1 cellular context compared by ENCODE assay signal in the genomic region with DNA sequence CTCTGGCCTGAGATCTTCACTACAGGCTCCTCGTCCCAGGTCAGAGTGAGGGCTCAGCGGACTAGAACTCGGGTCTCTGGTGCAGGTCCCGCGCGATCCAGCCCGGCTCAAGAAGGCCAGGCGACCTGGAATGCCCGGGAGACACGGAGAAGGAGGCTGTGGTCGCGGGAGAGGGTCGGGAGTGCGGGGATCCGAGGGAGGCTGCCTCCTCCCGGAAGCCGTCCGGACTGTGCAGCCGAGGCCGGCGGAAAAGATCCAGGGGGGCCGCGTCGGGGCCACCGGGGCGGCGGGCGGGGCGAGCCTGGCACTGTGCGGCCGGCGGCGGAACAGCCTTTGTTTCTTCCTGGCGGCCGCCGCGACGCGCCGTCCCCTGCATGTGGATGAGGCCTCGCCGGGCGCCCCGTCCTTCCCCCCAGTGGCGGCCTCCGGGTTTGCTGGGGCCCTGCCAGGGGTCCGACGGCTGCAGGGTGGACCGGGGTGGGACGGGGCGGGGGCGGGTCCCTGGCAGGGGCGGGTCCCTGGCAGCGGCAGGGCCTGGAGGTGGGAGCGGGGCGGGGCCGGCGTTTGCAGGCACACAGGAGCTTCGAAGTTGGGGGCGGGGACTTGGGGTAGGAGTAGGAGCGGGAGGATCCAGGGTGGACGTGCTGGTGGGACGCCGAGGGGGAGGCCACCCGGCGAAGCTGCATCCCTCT.
TF ChIP-seq lines count a peak whose summit lies in the region.

No MANE protein-coding gene starts in this region.

TF ChIP-seq in HCT116, 20 proteins besides CTCF, POLR2A, EP300 and RAD21 (continued from another document):
- TF ChIP-seq, protein P1, sequence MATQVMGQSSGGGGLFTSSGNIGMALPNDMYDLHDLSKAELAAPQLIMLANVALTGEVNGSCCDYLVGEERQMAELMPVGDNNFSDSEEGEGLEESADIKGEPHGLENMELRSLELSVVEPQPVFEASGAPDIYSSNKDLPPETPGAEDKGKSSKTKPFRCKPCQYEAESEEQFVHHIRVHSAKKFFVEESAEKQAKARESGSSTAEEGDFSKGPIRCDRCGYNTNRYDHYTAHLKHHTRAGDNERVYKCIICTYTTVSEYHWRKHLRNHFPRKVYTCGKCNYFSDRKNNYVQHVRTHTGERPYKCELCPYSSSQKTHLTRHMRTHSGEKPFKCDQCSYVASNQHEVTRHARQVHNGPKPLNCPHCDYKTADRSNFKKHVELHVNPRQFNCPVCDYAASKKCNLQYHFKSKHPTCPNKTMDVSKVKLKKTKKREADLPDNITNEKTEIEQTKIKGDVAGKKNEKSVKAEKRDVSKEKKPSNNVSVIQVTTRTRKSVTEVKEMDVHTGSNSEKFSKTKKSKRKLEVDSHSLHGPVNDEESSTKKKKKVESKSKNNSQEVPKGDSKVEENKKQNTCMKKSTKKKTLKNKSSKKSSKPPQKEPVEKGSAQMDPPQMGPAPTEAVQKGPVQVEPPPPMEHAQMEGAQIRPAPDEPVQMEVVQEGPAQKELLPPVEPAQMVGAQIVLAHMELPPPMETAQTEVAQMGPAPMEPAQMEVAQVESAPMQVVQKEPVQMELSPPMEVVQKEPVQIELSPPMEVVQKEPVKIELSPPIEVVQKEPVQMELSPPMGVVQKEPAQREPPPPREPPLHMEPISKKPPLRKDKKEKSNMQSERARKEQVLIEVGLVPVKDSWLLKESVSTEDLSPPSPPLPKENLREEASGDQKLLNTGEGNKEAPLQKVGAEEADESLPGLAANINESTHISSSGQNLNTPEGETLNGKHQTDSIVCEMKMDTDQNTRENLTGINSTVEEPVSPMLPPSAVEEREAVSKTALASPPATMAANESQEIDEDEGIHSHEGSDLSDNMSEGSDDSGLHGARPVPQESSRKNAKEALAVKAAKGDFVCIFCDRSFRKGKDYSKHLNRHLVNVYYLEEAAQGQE (IDR thresholded peaks at IDR 0.05; ENCODE audit: low read depth) = no peak
- TF ChIP-seq ZNF274 (IDR thresholded peaks at IDR 0.05; ENCODE audit: low read depth, low read length) = no peak
- no peak for TF ChIP-seq JUND (IDR thresholded peaks at IDR 0.05)
- no peak for TF ChIP-seq CEBPB (IDR thresholded peaks at IDR 0.05; ENCODE audit: low read depth)
- TF ChIP-seq TCF7L2 (IDR thresholded peaks at IDR 0.05; ENCODE audit: borderline replicate concordance, extremely low read depth, insufficient read depth, insufficient read length) = no peak
- TF ChIP-seq EZH2 (IDR thresholded peaks at IDR 0.05) = no peak
- TF ChIP-seq, protein P2, sequence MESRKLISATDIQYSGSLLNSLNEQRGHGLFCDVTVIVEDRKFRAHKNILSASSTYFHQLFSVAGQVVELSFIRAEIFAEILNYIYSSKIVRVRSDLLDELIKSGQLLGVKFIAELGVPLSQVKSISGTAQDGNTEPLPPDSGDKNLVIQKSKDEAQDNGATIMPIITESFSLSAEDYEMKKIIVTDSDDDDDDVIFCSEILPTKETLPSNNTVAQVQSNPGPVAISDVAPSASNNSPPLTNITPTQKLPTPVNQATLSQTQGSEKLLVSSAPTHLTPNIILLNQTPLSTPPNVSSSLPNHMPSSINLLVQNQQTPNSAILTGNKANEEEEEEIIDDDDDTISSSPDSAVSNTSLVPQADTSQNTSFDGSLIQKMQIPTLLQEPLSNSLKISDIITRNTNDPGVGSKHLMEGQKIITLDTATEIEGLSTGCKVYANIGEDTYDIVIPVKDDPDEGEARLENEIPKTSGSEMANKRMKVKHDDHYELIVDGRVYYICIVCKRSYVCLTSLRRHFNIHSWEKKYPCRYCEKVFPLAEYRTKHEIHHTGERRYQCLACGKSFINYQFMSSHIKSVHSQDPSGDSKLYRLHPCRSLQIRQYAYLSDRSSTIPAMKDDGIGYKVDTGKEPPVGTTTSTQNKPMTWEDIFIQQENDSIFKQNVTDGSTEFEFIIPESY (IDR thresholded peaks at IDR 0.05; ENCODE audit: extremely low read depth, insufficient replicate concordance, low read length) = no peak
- no peak for TF ChIP-seq EGR1 (IDR thresholded peaks at IDR 0.05; ENCODE audit: low read depth)
TF ChIP-seq in HCT116: peak in this region for 0.
